14 cellular contexts compared by ENCODE assay signal in genomic region chr9:88583901-88584596, GRCh38. TPM values are rescaled to one million over a fixed set of nuclear protein-coding genes. Genes with fewer than 3 reads are reported as not detected.
DNase-seq lines count a peak whose midpoint lies in the region; TF ChIP-seq lines count a peak whose summit lies in the region.
"Had no signal": no experiment of that assay in that cellular context is flagged by ENCODE, and none has a peak within 500 bp of the region (broad histone marks: within the 10 kb centered on the region; RNA-seq: fewer than 3 reads in every experiment).

No MANE protein-coding gene starts in this region.

- no peaks in the 10 kb centered on the region for H3K36me3 Mint-ChIP-seq in neural progenitor cell
- H3K36me3 Mint-ChIP-seq: activated naive CD8-positive, alpha-beta T cell treated with anti-CD3 and anti-CD28 coated beads, Interleukin-2, amount 10 ng/mL, durations not matched to agents 7 days and 5 days had no signal

- peaks cover 11% of the 10 kb centered on the region for H3K27me3 Mint-ChIP-seq in neural progenitor cell (ENCODE audit: insufficient read depth, low read depth)

- H2AFZ ChIP-seq in neural progenitor cell (replicated peaks) = no peak overlapping the region

- H3K4me1 Mint-ChIP-seq in neural progenitor cell = peaks cover 5% of the 10 kb centered on the region

- no peak for TF ChIP-seq CTCF in DOHH2 (IDR thresholded peaks at IDR 0.05; ENCODE audit: low read depth, low read length, poor library complexity, severe bottlenecking)
- TF ChIP-seq CTCF in neural progenitor cell (IDR thresholded peaks at IDR 0.05) = no peak

- H3K9ac ChIP-seq in neural progenitor cell = no peak overlapping the region

- H3K36me3 ChIP-seq in DOHH2 (ENCODE audit: control insufficient read depth, low read length) (no peaks in the 10 kb centered on the region), neural progenitor cell (no peaks in the 10 kb centered on the region)
- H3K36me3 ChIP-seq: neutrophil had no signal

- no peaks in the 10 kb centered on the region for H4K20me1 ChIP-seq in DOHH2 (ENCODE audit: control insufficient read depth, insufficient read depth, low read depth, low read length)
- H4K20me1 ChIP-seq in neural progenitor cell (ENCODE audit: low read depth) = no peaks in the 10 kb centered on the region

- no peak overlapping the region for H3K27ac ChIP-seq in DOHH2 (ENCODE audit: low read depth, low read length)
- no peak overlapping the region for H3K27ac ChIP-seq in neural progenitor cell
- H3K27ac ChIP-seq: neutrophil had no signal

- peak overlapping the region; percentile 15 for H3K4me2 ChIP-seq in DOHH2 (ENCODE audit: low read length)
- no peak overlapping the region for H3K4me2 ChIP-seq in neural progenitor cell

- peak overlapping the region; percentile 42 for H3K27ac Mint-ChIP-seq in neural progenitor cell
- H3K27ac Mint-ChIP-seq: activated naive CD8-positive, alpha-beta T cell treated with anti-CD3 and anti-CD28 coated beads, Interleukin-2, amount 10 ng/mL, durations not matched to agents 7 days and 5 days had no signal

- H3K4me3 Mint-ChIP-seq in neural progenitor cell = no peak overlapping the region
- H3K4me3 Mint-ChIP-seq: activated naive CD8-positive, alpha-beta T cell treated with anti-CD3 and anti-CD28 coated beads, Interleukin-2, amount 10 ng/mL, durations not matched to agents 7 days and 5 days had no signal

- H3K79me2 ChIP-seq in DOHH2 (ENCODE audit: control insufficient read depth, low read length) (no peaks in the 10 kb centered on the region), neural progenitor cell (ENCODE audit: low read depth) (no peaks in the 10 kb centered on the region)

- H3K27me3 ChIP-seq in DOHH2 (ENCODE audit: control insufficient read depth, low read length) = no peaks in the 10 kb centered on the region
- H3K27me3 ChIP-seq in neural progenitor cell = no peaks in the 10 kb centered on the region
- H3K27me3 ChIP-seq: neutrophil had no signal

- H3K9me2 ChIP-seq in DOHH2 (replicated peaks; ENCODE audit: control insufficient read depth, low read length) = no peaks in the 10 kb centered on the region

- H3K4me3 ChIP-seq in DOHH2 (ENCODE audit: low read length) (peak overlapping the region; percentile 15), neural progenitor cell (no peak overlapping the region)
- H3K4me3 ChIP-seq: K562 had no signal

- peaks cover 12% of the 10 kb centered on the region for H3K4me1 ChIP-seq in DOHH2 (ENCODE audit: control insufficient read depth, low read length)
- H3K4me1 ChIP-seq in neural progenitor cell = no peaks in the 10 kb centered on the region

- H3F3A ChIP-seq in DOHH2 (ENCODE audit: control insufficient read depth, insufficient read depth) = no peaks in the 10 kb centered on the region
- H3F3A ChIP-seq in neural progenitor cell (ENCODE audit: low read depth) = no peaks in the 10 kb centered on the region

- peaks cover 6% of the 10 kb centered on the region for H3K9me3 Mint-ChIP-seq in neural progenitor cell
- H3K9me3 Mint-ChIP-seq: activated naive CD8-positive, alpha-beta T cell treated with anti-CD3 and anti-CD28 coated beads, Interleukin-2, amount 10 ng/mL, durations not matched to agents 7 days and 5 days had no signal

- DNase-seq in NOMO-1 treated with DMSO at 0.1 percent for 48 hours (lab: John Stamatoyannopoulos, UW; ENCODE audit: unreplicated experiment) = peak; percentile 80
- peak; percentile 80 for DNase-seq in dedifferentiated amniotic fluid mesenchymal stem cell (ENCODE audit: extremely low spot score)
- DNase-seq in neural progenitor cell (ENCODE audit: low spot score) = peak; percentile 45
- no peak for DNase-seq in SKM-1 treated with dmso at 0.1 percent for 144 hours (lab: John Stamatoyannopoulos, UW; ENCODE audit: unreplicated experiment)
- DNase-seq in cerebellar cortex (ENCODE audit: low spot score) = no peak
- DNase-seq in COR-L47 (lab: John Stamatoyannopoulos, UW) = no peak
- no peak for DNase-seq in ecto neural progenitor cell (ENCODE audit: low spot score)
- DNase-seq: activated naive CD8-positive, alpha-beta T cell treated with anti-CD3 and anti-CD28 coated beads, Interleukin-2, amount 10 ng/mL, durations not matched to agents 7 days and 5 days; kidney glomerular epithelial cell; NCI-H345; substantia nigra had no signal

- H3K9me3 ChIP-seq in DOHH2 (ENCODE audit: control insufficient read depth, insufficient read depth, low read length) = no peaks in the 10 kb centered on the region
- H3K9me3 ChIP-seq in neural progenitor cell (ENCODE audit: low read depth) = no peaks in the 10 kb centered on the region
- H3K9me3 ChIP-seq: neutrophil had no signal

RNA-seq across cellular contexts. Expression of gene NXNL2, which starts 49.1 kb away (rescaled TPM):
- total RNA-seq in neural progenitor cell (ENCODE audit: low replicate concordance) = 0.32 and 0.74 TPM in 2 replicates
- total RNA-seq: activated naive CD8-positive, alpha-beta T cell treated with anti-CD3 and anti-CD28 coated beads, Interleukin-2, amount 10 ng/mL, durations not matched to agents 7 days and 5 days; K562 had no signal

Comparison
In these comparisons a context has a peak if more than half of its experiments do, and no peak if none do; other contexts are left out.
1. DNase-seq: peak in NOMO-1 treated with DMSO at 0.1 percent for 48 hours (single experiment), dedifferentiated amniotic fluid mesenchymal stem cell (single experiment) and neural progenitor cell (single experiment); none in SKM-1 treated with dmso at 0.1 percent for 144 hours (single experiment), cerebellar cortex (single experiment), COR-L47 (single experiment) and ecto neural progenitor cell (single experiment).